8 cellular contexts compared by ENCODE assay signal in the genomic region with DNA sequence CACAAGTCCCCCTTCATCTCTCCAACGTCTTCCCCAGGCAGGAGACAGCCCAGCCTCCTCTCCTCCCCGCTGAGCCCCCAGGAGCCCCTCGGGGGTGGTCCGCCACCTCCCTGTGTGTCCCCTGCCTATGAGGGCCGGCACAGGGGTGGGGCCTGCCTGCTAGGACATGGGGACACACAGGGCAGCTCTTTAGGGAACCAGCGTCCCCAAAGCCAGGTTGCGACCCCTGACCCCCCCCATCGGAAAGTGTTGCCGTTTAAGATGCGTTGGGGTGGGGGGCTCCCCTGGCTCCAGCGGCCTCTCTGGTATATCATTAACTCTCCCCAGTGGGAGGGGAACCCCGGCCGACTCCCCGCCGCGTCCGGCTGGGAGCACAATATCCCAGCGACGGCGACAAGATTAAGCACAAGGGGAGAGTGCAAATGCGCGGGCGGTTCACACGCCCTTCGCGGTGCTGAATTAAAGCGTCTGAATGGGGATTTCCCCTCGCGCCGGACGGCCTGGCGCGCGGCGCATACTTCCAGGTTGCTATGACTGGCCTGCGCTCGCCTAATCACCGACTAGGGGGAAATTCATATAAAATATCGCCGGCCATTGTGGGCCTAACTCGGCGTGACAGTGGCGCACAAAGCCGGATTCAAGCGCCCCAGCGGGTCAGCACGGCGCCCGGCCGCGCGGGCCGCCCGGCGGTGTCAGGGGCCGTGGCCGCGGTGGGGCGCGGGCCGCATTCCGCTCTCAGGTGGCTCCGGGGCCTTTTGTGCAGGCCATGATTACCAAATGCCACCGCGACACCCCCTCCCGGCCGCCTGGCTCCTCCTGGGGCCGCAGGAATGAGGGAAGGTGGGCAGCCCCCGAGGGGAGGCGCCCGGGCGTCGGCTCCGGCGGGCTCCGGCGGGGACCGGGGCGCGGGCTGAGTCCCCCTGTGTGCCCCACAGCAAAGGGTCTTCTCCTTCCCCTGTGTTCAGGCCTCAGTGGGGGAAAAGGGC. TPM values are rescaled to one million over a fixed set of nuclear protein-coding genes. Genes with fewer than 3 reads are reported as not detected.
A peak's percentile ranks its signal among the peaks of the same experiment; 100 is the strongest.
DNase-seq lines count a peak whose midpoint lies in the region; ATAC-seq and TF ChIP-seq lines count a peak whose summit lies in the region.
"Had no signal": no experiment of that assay in that cellular context is flagged by ENCODE, and none has a peak within 500 bp of the region (broad histone marks: within the 10 kb centered on the region; RNA-seq: fewer than 3 reads in every experiment).

No MANE protein-coding gene starts in this region.

- no peak overlapping the region for H3K27ac Mint-ChIP-seq in HFFc6

- peaks cover 11% of the 10 kb centered on the region for H3K27me3 Mint-ChIP-seq in HFFc6 (ENCODE audit: insufficient read depth)

- no peak for TF ChIP-seq CTCF in HFFc6 (IDR thresholded peaks at IDR 0.05)

- H3K4me3 Mint-ChIP-seq in HFFc6: no peak overlapping the region

- DNase-seq in GM19238 (ENCODE audit: insufficient read length, low spot score) (peak; percentile 54), activated T-cell treated with anti-CD3 and anti-CD28 coated beads for 48 hours (ENCODE audit: low read depth) (peak; percentile 42), iPS-NIHi7 (ENCODE audit: extremely low spot score) (peak; percentile 63), H4 (ENCODE audit: low spot score) (no peak), HFFc6 (no peak)
- peak; percentile 38 to 41 for DNase-seq in stimulated activated CD4-positive, alpha-beta T cell treated with anti-CD3 and anti-CD28 coated beads, Interleukin-4, amount 100 ng/mL, for 48 hours (ENCODE audit: low read depth in 2 of 2)

- ATAC-seq in HG02938 (IDR thresholded peaks at IDR 0.05; ENCODE audit: unreplicated experiment): peak; percentile 86

- H3K9me3 Mint-ChIP-seq in HFFc6: peaks cover 5% of the 10 kb centered on the region

- H3K36me3 Mint-ChIP-seq in HFFc6 (ENCODE audit: low read depth): peaks cover 4% of the 10 kb centered on the region; the same call in 1 of the 2 replicates

- no peaks in the 10 kb centered on the region for H3K4me1 Mint-ChIP-seq in HFFc6 (ENCODE audit: low read depth)

RNA-seq across cellular contexts. Expression of gene WNT3A, which starts 30.9 kb away (rescaled TPM):
- total RNA-seq in H4 (2014; rRNA removed; shearing (Covaris generic)): not detected in 2 replicates
- not detected for total RNA-seq in HFFc6 (2021; fragmentation: NEBNext Ultra II Directional; extraction: Animal tissue kit (Norgen Biotek cat#: 25700))
- total RNA-seq: mononuclear cell had no signal

RNA-seq across cellular contexts. Expression of gene ARF1, which starts 44.8 kb away (rescaled TPM):
- total RNA-seq in H4 (2014; rRNA removed; shearing (Covaris generic)): 102 and 167 TPM in 2 replicates
- 100 to 1,000 TPM; 578 to 615 (median 590) TPM for total RNA-seq in HFFc6 (2021; fragmentation: NEBNext Ultra II Directional; extraction: Animal tissue kit (Norgen Biotek cat#: 25700))

Comparison
In these comparisons a context has a peak if more than half of its experiments do, and no peak if none do; other contexts are left out.
1. DNase-seq: peak in GM19238 (single experiment), activated T-cell treated with anti-CD3 and anti-CD28 coated beads for 48 hours (single experiment), iPS-NIHi7 (single experiment) and stimulated activated CD4-positive, alpha-beta T cell treated with anti-CD3 and anti-CD28 coated beads, Interleukin-4, amount 100 ng/mL, for 48 hours (2 of 2); none in H4 (single experiment) and HFFc6 (single experiment).